21 cellular contexts compared by ENCODE assay signal in the genomic region with DNA sequence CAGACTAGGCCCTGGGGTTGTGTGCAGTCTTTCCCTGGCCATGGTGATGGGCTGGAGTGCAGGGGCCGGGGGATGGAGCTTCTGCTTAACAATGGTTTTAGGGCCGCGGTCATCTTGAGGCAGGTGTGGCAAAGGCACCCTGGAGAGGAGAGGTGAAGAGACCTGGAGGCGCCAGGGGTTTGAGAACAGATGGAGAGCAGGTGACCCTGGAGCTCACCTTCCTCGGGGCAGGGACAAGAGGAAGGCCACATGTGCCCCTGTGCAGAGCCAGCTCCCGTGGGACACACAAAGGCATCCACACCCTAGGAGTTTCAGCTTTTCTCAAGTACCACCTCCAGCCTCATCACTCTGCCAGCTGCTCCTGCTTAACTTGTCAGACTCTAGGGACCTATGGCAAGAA. TPM values are rescaled to one million over a fixed set of nuclear protein-coding genes. Genes with fewer than 3 reads are reported as not detected.
"Had no signal": no experiment of that assay in that cellular context is flagged by ENCODE, and none has a peak within 500 bp of the region (broad histone marks: within the 10 kb centered on the region; RNA-seq: fewer than 3 reads in every experiment).

No MANE protein-coding gene starts in this region.

- H3K36me3 ChIP-seq: cardiac muscle cell, heart left ventricle, neutrophil, ovary, prostate gland, spleen, thoracic aorta had no signal

- H3K27me3 Mint-ChIP-seq: activated CD4-positive, alpha-beta T cell treated with anti-CD3 and anti-CD28 coated beads, Interleukin-2, amount 10 ng/mL, durations not matched to agents 7 days and 5 days; activated CD8-positive, alpha-beta memory T cell treated with anti-CD3 and anti-CD28 coated beads, Interleukin-2, amount 10 ng/mL, durations not matched to agents 7 days and 5 days; activated naive CD4-positive, alpha-beta T cell treated with anti-CD3 and anti-CD28 coated beads, Interleukin-2, amount 50 U/mL, for 24 hours had no signal

- H3K27ac Mint-ChIP-seq: activated CD4-positive, alpha-beta T cell treated with anti-CD3 and anti-CD28 coated beads, Interleukin-2, amount 10 ng/mL, durations not matched to agents 7 days and 5 days; activated CD8-positive, alpha-beta memory T cell treated with anti-CD3 and anti-CD28 coated beads, Interleukin-2, amount 10 ng/mL, durations not matched to agents 7 days and 5 days; activated CD8-positive, alpha-beta T cell treated with anti-CD3 and anti-CD28 coated beads for 36 hours; activated naive CD4-positive, alpha-beta T cell treated with anti-CD3 and anti-CD28 coated beads, Interleukin-2, amount 50 U/mL, for 24 hours; activated T-helper 1 cell treated with anti-CD3 and anti-CD28 coated beads, Interleukin-12 subunit alpha, Interleukin-12 subunit beta, Interleukin-2, Interleukin-4 antibody, amounts not matched to agents 30 ng/mL and 10 ng/mL and 1 ng/mL, durations not matched to agents 14 hours and 24 hours and 36 hours had no signal

- H3K27ac ChIP-seq: body of pancreas, cardiac muscle cell, epithelial cell of prostate, heart left ventricle, neutrophil, ovary, prostate gland, spleen, thoracic aorta had no signal

- H3K36me3 Mint-ChIP-seq: activated CD8-positive, alpha-beta memory T cell treated with anti-CD3 and anti-CD28 coated beads, Interleukin-2, amount 10 ng/mL, durations not matched to agents 7 days and 5 days; activated naive CD4-positive, alpha-beta T cell treated with anti-CD3 and anti-CD28 coated beads, Interleukin-2, amount 50 U/mL, for 24 hours had no signal

- DNase-seq: activated CD4-positive, alpha-beta T cell treated with anti-CD3 and anti-CD28 coated beads, Interleukin-2, amount 10 ng/mL, durations not matched to agents 7 days and 5 days; activated CD8-positive, alpha-beta memory T cell treated with anti-CD3 and anti-CD28 coated beads, Interleukin-2, amount 10 ng/mL, durations not matched to agents 7 days and 5 days; activated CD8-positive, alpha-beta T cell treated with anti-CD3 and anti-CD28 coated beads for 36 hours; activated gamma-delta T cell treated with Interleukin-2 at 50 U/mL for 16 hours; body of pancreas; cortex of kidney; heart left ventricle; left cardiac atrium; ovary; spleen; stimulated activated CD4-positive, alpha-beta T cell treated with anti-CD3 and anti-CD28 coated beads, Interleukin-4, amount 100 ng/mL, for 1 hour; stimulated activated naive CD4-positive, alpha-beta T cell treated with Interleukin-2 at 50 U/mL for 16 hours had no signal

- H3K4me3 Mint-ChIP-seq: activated CD4-positive, alpha-beta T cell treated with anti-CD3 and anti-CD28 coated beads, Interleukin-2, amount 10 ng/mL, durations not matched to agents 7 days and 5 days; activated CD8-positive, alpha-beta memory T cell treated with anti-CD3 and anti-CD28 coated beads, Interleukin-2, amount 10 ng/mL, durations not matched to agents 7 days and 5 days; activated CD8-positive, alpha-beta T cell treated with anti-CD3 and anti-CD28 coated beads for 36 hours; activated naive CD4-positive, alpha-beta T cell treated with anti-CD3 and anti-CD28 coated beads, Interleukin-2, amount 50 U/mL, for 24 hours; activated T-helper 1 cell treated with anti-CD3 and anti-CD28 coated beads, Interleukin-12 subunit alpha, Interleukin-12 subunit beta, Interleukin-2, Interleukin-4 antibody, amounts not matched to agents 30 ng/mL and 10 ng/mL and 1 ng/mL, durations not matched to agents 14 hours and 24 hours and 36 hours; nephron had no signal

- H3K9me3 Mint-ChIP-seq: activated CD4-positive, alpha-beta T cell treated with anti-CD3 and anti-CD28 coated beads, Interleukin-2, amount 10 ng/mL, durations not matched to agents 7 days and 5 days; activated CD8-positive, alpha-beta T cell treated with anti-CD3 and anti-CD28 coated beads for 36 hours; activated T-helper 1 cell treated with anti-CD3 and anti-CD28 coated beads, Interleukin-12 subunit alpha, Interleukin-12 subunit beta, Interleukin-2, Interleukin-4 antibody, amounts not matched to agents 30 ng/mL and 10 ng/mL and 1 ng/mL, durations not matched to agents 14 hours and 24 hours and 36 hours; nephron had no signal

- H3K4me1 ChIP-seq: body of pancreas, prostate gland, spleen had no signal

- H3K4me3 ChIP-seq: body of pancreas, cardiac muscle cell, heart left ventricle, ovary, prostate gland, spleen, thoracic aorta had no signal

- H3K9me3 ChIP-seq: body of pancreas, heart left ventricle, neutrophil, ovary, prostate gland, spleen, thoracic aorta had no signal

- H3K27me3 ChIP-seq: body of pancreas, cardiac muscle cell, heart left ventricle, neutrophil, ovary, spleen had no signal

- H3K4me1 Mint-ChIP-seq: activated CD4-positive, alpha-beta T cell treated with anti-CD3 and anti-CD28 coated beads, Interleukin-2, amount 10 ng/mL, durations not matched to agents 7 days and 5 days; activated CD8-positive, alpha-beta memory T cell treated with anti-CD3 and anti-CD28 coated beads, Interleukin-2, amount 10 ng/mL, durations not matched to agents 7 days and 5 days; activated naive CD4-positive, alpha-beta T cell treated with anti-CD3 and anti-CD28 coated beads, Interleukin-2, amount 50 U/mL, for 24 hours had no signal

RNA-seq across cellular contexts. Expression of a gene that starts 46.4 kb away (rescaled TPM):
- total RNA-seq: activated CD4-positive, alpha-beta T cell treated with anti-CD3 and anti-CD28 coated beads, Interleukin-2, amount 10 ng/mL, durations not matched to agents 7 days and 5 days; activated CD8-positive, alpha-beta memory T cell treated with anti-CD3 and anti-CD28 coated beads, Interleukin-2, amount 10 ng/mL, durations not matched to agents 7 days and 5 days; activated CD8-positive, alpha-beta T cell treated with anti-CD3 and anti-CD28 coated beads for 36 hours; activated T-helper 1 cell treated with anti-CD3 and anti-CD28 coated beads, Interleukin-12 subunit alpha, Interleukin-12 subunit beta, Interleukin-2, Interleukin-4 antibody, amounts not matched to agents 30 ng/mL and 10 ng/mL and 1 ng/mL, durations not matched to agents 14 hours and 24 hours and 36 hours; myocyte; spleen; thoracic aorta had no signal
- polyA plus RNA-seq: cardiac muscle cell had no signal
